ENCODE assay signal across 17 cellular contexts in the genomic region with DNA sequence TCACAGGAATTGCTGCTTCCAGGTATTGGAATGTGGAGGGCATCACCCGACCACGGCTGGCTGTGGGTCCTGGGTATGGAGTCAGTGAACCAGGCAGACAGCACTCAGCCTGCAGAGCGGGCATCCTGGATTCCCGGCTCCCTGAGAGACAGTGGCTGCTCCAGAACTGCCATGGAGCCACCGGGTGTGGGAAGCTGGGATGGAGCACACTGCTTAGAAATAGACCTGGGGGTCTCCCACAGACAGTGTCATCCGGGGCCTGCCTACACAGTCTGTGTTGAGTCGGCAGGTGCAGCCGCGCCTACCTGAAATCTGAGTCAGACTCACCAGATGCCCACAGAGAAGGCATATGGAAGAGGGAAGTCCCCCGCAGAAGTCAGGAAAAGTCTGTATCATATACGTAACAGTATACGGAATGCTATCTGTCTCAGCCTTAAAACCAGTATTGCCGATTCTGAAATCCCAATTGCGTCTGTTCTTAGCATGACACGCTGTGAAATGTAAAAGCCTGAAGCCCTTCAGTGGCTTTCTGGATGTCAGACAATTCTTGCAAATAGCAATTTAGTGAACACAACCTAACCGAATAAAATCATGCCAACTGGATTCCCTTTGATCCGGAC.
"Had no signal": no experiment of that assay in that cellular context is flagged by ENCODE, and none has a peak within 500 bp of the region (broad histone marks: within the 10 kb centered on the region; RNA-seq: fewer than 3 reads in every experiment).

No MANE protein-coding gene starts in this region.

- H3K27ac Mint-ChIP-seq: activated T-helper 1 cell treated with anti-CD3 and anti-CD28 coated beads, Interleukin-12 subunit alpha, Interleukin-12 subunit beta, Interleukin-2, Interleukin-4 antibody, amounts not matched to agents 30 ng/mL and 10 ng/mL and 1 ng/mL, durations not matched to agents 14 hours and 24 hours and 36 hours; naive thymus-derived CD4-positive, alpha-beta T cell; progenitor cell of endocrine pancreas; stimulated activated naive CD8-positive, alpha-beta T cell treated with anti-CD3 and anti-CD28 coated beads, Interleukin-15, Interleukin-2, amounts not matched to agents 100 ng/mL and 50 ng/mL, for 24 hours had no signal

- H3K27me3 Mint-ChIP-seq: stimulated activated naive CD8-positive, alpha-beta T cell treated with anti-CD3 and anti-CD28 coated beads, Interleukin-15, Interleukin-2, amounts not matched to agents 100 ng/mL and 50 ng/mL, for 24 hours had no signal

- DNase-seq: activated CD4-positive, alpha-beta T cell treated with anti-CD3 and anti-CD28 coated beads, Interleukin-2, amount 50 U/mL, for 4 hours; activated naive CD4-positive, alpha-beta T cell treated with Interleukin-2 at 50 U/mL for 16 hours; brain microvascular endothelial cell; mammary epithelial cell; mucosa of descending colon; stimulated activated CD4-positive, alpha-beta T cell treated with anti-CD3 and anti-CD28 coated beads, Interleukin-15, amount 100 ng/mL, for 24 hours; stimulated activated CD4-positive, alpha-beta T cell treated with anti-CD3 and anti-CD28 coated beads, Interleukin-4, amount 100 ng/mL, for 24 hours; T-helper 9 cell had no signal

- H3K79me2 ChIP-seq: hepatocyte had no signal

- H3K4me2 ChIP-seq: hepatocyte had no signal

- H3K4me1 ChIP-seq: right atrium auricular region had no signal

- H3K36me3 ChIP-seq: brain microvascular endothelial cell, esophagus muscularis mucosa, neutrophil, right atrium auricular region had no signal

- H3K4me3 ChIP-seq: esophagus muscularis mucosa, hepatocyte, mucosa of descending colon, right atrium auricular region had no signal

- H3K4me3 Mint-ChIP-seq: activated T-helper 1 cell treated with anti-CD3 and anti-CD28 coated beads, Interleukin-12 subunit alpha, Interleukin-12 subunit beta, Interleukin-2, Interleukin-4 antibody, amounts not matched to agents 30 ng/mL and 10 ng/mL and 1 ng/mL, durations not matched to agents 14 hours and 24 hours and 36 hours; naive thymus-derived CD4-positive, alpha-beta T cell; stimulated activated naive CD8-positive, alpha-beta T cell treated with anti-CD3 and anti-CD28 coated beads, Interleukin-15, Interleukin-2, amounts not matched to agents 100 ng/mL and 50 ng/mL, for 24 hours had no signal

- H3K36me3 Mint-ChIP-seq: naive thymus-derived CD4-positive, alpha-beta T cell had no signal

- H3K9me3 Mint-ChIP-seq: activated T-helper 1 cell treated with anti-CD3 and anti-CD28 coated beads, Interleukin-12 subunit alpha, Interleukin-12 subunit beta, Interleukin-2, Interleukin-4 antibody, amounts not matched to agents 30 ng/mL and 10 ng/mL and 1 ng/mL, durations not matched to agents 14 hours and 24 hours and 36 hours; stimulated activated naive CD8-positive, alpha-beta T cell treated with anti-CD3 and anti-CD28 coated beads, Interleukin-15, Interleukin-2, amounts not matched to agents 100 ng/mL and 50 ng/mL, for 24 hours had no signal

- H3K27ac ChIP-seq: brain microvascular endothelial cell, esophagus muscularis mucosa, hepatocyte, neutrophil, right atrium auricular region had no signal

- ATAC-seq: left lobe of liver; mucosa of descending colon; naive thymus-derived CD4-positive, alpha-beta T cell had no signal

- H3K27me3 ChIP-seq: brain microvascular endothelial cell, esophagus muscularis mucosa, hepatocyte, neutrophil, right atrium auricular region had no signal
